In genomic region chr2:176473177-176473576, GRCh38 we compare ENCODE assay signal across 8 cellular contexts.
A peak's percentile ranks its signal among the peaks of the same experiment; 100 is the strongest.
DNase-seq lines count a peak whose midpoint lies in the region; ATAC-seq and TF ChIP-seq lines count a peak whose summit lies in the region.

No MANE protein-coding gene starts in this region.

- no peak for TF ChIP-seq CTCF in right atrium auricular region (IDR thresholded peaks at IDR 0.05)
- no peak for TF ChIP-seq CTCF in adrenal gland (IDR thresholded peaks at IDR 0.05)
- TF ChIP-seq CTCF in mucosa of descending colon (IDR thresholded peaks at IDR 0.05) = no peak

- ATAC-seq in Right ventricle myocardium superior (ENCODE audit: poor library complexity) (peak; percentile 81), mucosa of descending colon (peak; percentile 65)

- DNase-seq in Right ventricle myocardium superior = peak; percentile 47
- DNase-seq in right atrium auricular region (ENCODE audit: low spot score) = no peak
- DNase-seq in MG63 = peak; percentile 61
- DNase-seq in adrenal gland = peak; percentile 24 to 81 (median 45)
- DNase-seq in mucosa of descending colon = peak in 2 of 3 donors; percentile 22 to 36
- no peak for DNase-seq in central memory CD4-positive, alpha-beta T cell
- DNase-seq in cerebellum (ENCODE audit: low spot score) = no peak
- DNase-seq in superior temporal gyrus (ENCODE audit: extremely low spot score) = no peak

- H3K27me3 ChIP-seq in right atrium auricular region = no peaks in the 10 kb centered on the region
- H3K27me3 ChIP-seq in MG63 = no peaks in the 10 kb centered on the region
- no peaks in the 10 kb centered on the region for H3K27me3 ChIP-seq in adrenal gland

- no peaks in the 10 kb centered on the region for H3K36me3 ChIP-seq in right atrium auricular region
- H3K36me3 ChIP-seq in MG63 = no peaks in the 10 kb centered on the region
- no peaks in the 10 kb centered on the region for H3K36me3 ChIP-seq in adrenal gland (replicated peaks in 1 of 2)
- no peaks in the 10 kb centered on the region for H3K36me3 ChIP-seq in mucosa of descending colon (ENCODE audit: low read depth)

- H3K9me3 ChIP-seq in right atrium auricular region = no peaks in the 10 kb centered on the region
- no peaks in the 10 kb centered on the region for H3K9me3 ChIP-seq in MG63
- no peaks in the 10 kb centered on the region for H3K9me3 ChIP-seq in adrenal gland (replicated peaks in 1 of 3)
- no peaks in the 10 kb centered on the region for H3K9me3 ChIP-seq in mucosa of descending colon

- peak overlapping the region in 1 of 2 donors; percentile 7 for H3K4me3 ChIP-seq in right atrium auricular region
- peak overlapping the region; percentile 43 for H3K4me3 ChIP-seq in MG63
- peak overlapping the region in 1 of 4 donors; percentile 32 for H3K4me3 ChIP-seq in adrenal gland
- H3K4me3 ChIP-seq in mucosa of descending colon = no peak overlapping the region

- H3K27ac ChIP-seq in right atrium auricular region = no peak overlapping the region
- no peak overlapping the region for H3K27ac ChIP-seq in adrenal gland

- H3K4me1 ChIP-seq in right atrium auricular region = no peaks in the 10 kb centered on the region
- peaks cover 0 to 10% of the 10 kb centered on the region in 2 donors for H3K4me1 ChIP-seq in adrenal gland (replicated peaks in 1 of 2)
- H3K4me1 ChIP-seq in mucosa of descending colon (ENCODE audit: low read depth) = no peaks in the 10 kb centered on the region

- WGBS in adrenal gland, 4 donors = 24 to 41% (median 31%) methylated on average over 3 to 4 of the region's 4 CpGs

- TF ChIP-seq POLR2A in adrenal gland (IDR thresholded peaks at IDR 0.05) = no peak

- intact Hi-C loops in Right ventricle myocardium superior (cut with DNase I) (no loop called here), adrenal gland (cut with DNase I) (no loop called here), mucosa of descending colon (cut with DNase I, micrococcal nuclease) (no loop called here)

Comparison
In these comparisons a context has a peak if more than half of its experiments do, and no peak if none do; other contexts are left out.
1. DNase-seq: peak in Right ventricle myocardium superior (single experiment), MG63 (single experiment), adrenal gland (7 of 7) and mucosa of descending colon (2 of 3); none in right atrium auricular region (single experiment), central memory CD4-positive, alpha-beta T cell (single experiment), cerebellum (single experiment) and superior temporal gyrus (single experiment).